Comparison of ENCODE assay signal across 10 cellular contexts in genomic region chr14:36271939-36272907, GRCh38. TPM values are rescaled to one million over a fixed set of nuclear protein-coding genes. Genes with fewer than 3 reads are reported as not detected.
DNase-seq lines count a peak whose midpoint lies in the region; ATAC-seq and TF ChIP-seq lines count a peak whose summit lies in the region.
"Had no signal": no experiment of that assay in that cellular context is flagged by ENCODE, and none has a peak within 500 bp of the region (broad histone marks: within the 10 kb centered on the region; RNA-seq: fewer than 3 reads in every experiment).

No MANE protein-coding gene starts in this region.

- no peaks in the 10 kb centered on the region for H3K9me3 ChIP-seq in psoas muscle
- H3K9me3 ChIP-seq: neutrophil had no signal

- DNase-seq in BJ (ENCODE audit: low read depth) = no peak
- peak; percentile 22 for DNase-seq in SK-N-DZ (ENCODE audit: low spot score)
- peak; percentile 6 for DNase-seq in epithelial cell of prostate (ENCODE audit: low read depth, low spot score)
- no peak for DNase-seq in psoas muscle
- no peak for DNase-seq in GM10266 (ENCODE audit: extremely low spot score)

- H3K4me3 ChIP-seq in BJ (ENCODE audit: low read depth, low read length) = peak overlapping the region; percentile 9; the same call in 1 of the 2 replicates
- peak overlapping the region; percentile 45 for H3K4me3 ChIP-seq in psoas muscle
- H3K4me3 ChIP-seq: SK-N-MC had no signal

- peaks cover 10% of the 10 kb centered on the region for H3K27me3 ChIP-seq in BJ (ENCODE audit: control insufficient read depth, insufficient read depth, low read length)
- H3K27me3 ChIP-seq in psoas muscle (ENCODE audit: insufficient read depth in 3 of 3, low read length in 2 of 3) = peaks cover 8 to 40% (median 13%) of the 10 kb centered on the region in 3 donors

- H3K4me1 ChIP-seq in psoas muscle = no peaks in the 10 kb centered on the region

- WGBS in psoas muscle, 3 donors = 2 to 4% (median 3%) methylated on average over 29 of the region's 29 CpGs

- H3K36me3 ChIP-seq in BJ (ENCODE audit: control insufficient read depth, insufficient read depth, low read length) (no peaks in the 10 kb centered on the region), psoas muscle (ENCODE audit: insufficient read depth in 1 of 2, low read depth in 1 of 2) (no peaks in the 10 kb centered on the region)
- H3K36me3 ChIP-seq: neutrophil had no signal

- POLR2A ChIA-PET in BJ (lab: Charles Lee) = no interaction called here

- TF ChIP-seq CTCF in BJ (IDR thresholded peaks at IDR 0.05; ENCODE audit: insufficient read depth, low read depth, low read length) (no peak), psoas muscle (IDR thresholded peaks at IDR 0.05) (no peak), GM10266 (IDR thresholded peaks at IDR 0.05; ENCODE audit: control insufficient read depth, insufficient read depth, low read depth, missing control alignments) (no peak)

- intact Hi-C loops in psoas muscle (cut with DNase I) = no loop called here

- CTCF ChIA-PET in BJ (lab: Yijun Ruan, JAX) = interaction anchor here (1.2 kb wide), 1 partner anchor 103 kb away, joined by 3 read pairs; no protein-coding TSS in a partner anchor

- H3K27ac ChIP-seq in epithelial cell of prostate (no peak overlapping the region), psoas muscle (no peak overlapping the region)
- H3K27ac ChIP-seq: neutrophil, SK-N-MC had no signal

- ATAC-seq in psoas muscle (no peak), HG03097 (IDR thresholded peaks at IDR 0.05; ENCODE audit: low FRiP score, unreplicated experiment) (no peak), GM21825 (IDR thresholded peaks at IDR 0.05; ENCODE audit: unreplicated experiment) (no peak), GM19467 (IDR thresholded peaks at IDR 0.05; ENCODE audit: unreplicated experiment) (no peak)

RNA-seq across cellular contexts. Expression of gene MBIP, which starts 48.2 kb away (rescaled TPM):
- polyA plus RNA-seq in BJ (2011; rRNA removed) = 10.7 and 20.8 TPM in 2 replicates
- polyA minus RNA-seq in BJ (2011; rRNA and poly(A)+ RNA removed) = 8.0 and 12.4 TPM in 2 replicates
- polyA plus RNA-seq in SK-N-DZ (2014; cell fraction: cytosol; rRNA removed) = 17.5 and 18.0 TPM in 2 replicates
- 22.2 and 33.3 TPM in 2 replicates for polyA plus RNA-seq in SK-N-DZ (2014; cell fraction: nucleus; rRNA removed)
- 1 to 10 TPM; 6.0 to 6.5 (median 6.3) TPM for total RNA-seq in psoas muscle
- polyA plus RNA-seq in psoas muscle = 1 to 10 TPM; 3.7 to 6.3 (median 5.6) TPM

Comparison
In these comparisons a context has a peak if more than half of its experiments do, and no peak if none do; other contexts are left out.
1. DNase-seq: peak in SK-N-DZ (single experiment) and epithelial cell of prostate (single experiment); none in BJ (single experiment), psoas muscle (0 of 2) and GM10266 (single experiment).